9 cellular contexts compared by ENCODE assay signal in the genomic region with DNA sequence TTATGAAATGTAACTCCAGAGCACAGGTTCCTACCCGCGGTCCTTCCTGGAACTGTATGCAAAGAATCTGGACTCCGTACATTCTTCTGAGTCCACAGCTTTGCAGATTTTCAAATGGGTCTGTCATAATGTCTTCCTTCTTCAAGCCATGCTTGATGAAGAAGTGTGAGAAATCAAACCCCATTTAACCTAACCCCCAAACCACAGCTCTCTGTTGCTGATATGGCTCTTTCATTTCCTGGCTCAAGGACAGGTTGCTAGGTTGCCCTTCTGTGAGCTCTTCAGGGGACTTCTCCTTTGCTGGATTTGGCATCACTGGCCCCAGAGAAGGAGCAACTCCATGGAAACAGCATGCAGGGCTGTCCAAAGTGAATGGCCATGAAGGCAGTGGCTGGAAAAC. TPM values are rescaled to one million over a fixed set of nuclear protein-coding genes. Genes with fewer than 3 reads are reported as not detected.
DNase-seq lines count a peak whose midpoint lies in the region; ATAC-seq and FAIRE-seq lines count a peak whose summit lies in the region.
"Not testable (repeated sequence)": the region's sequence is repeated elsewhere in the genome, so short reads cannot be mapped to it uniquely, and the experiment has no call there.
"Had no signal": no experiment of that assay in that cellular context is flagged by ENCODE, and none has a peak within 500 bp of the region (broad histone marks: within the 10 kb centered on the region; RNA-seq: fewer than 3 reads in every experiment).

No MANE protein-coding gene starts in this region.

- not testable (repeated sequence) for H3K27ac ChIP-seq in BLaER1

- DNase-seq in GM18507 (ENCODE audit: extremely low spot score, insufficient read length, low read depth); activated CD4-positive, alpha-beta memory T cell treated with anti-CD3 and anti-CD28 coated beads, Interleukin-2, amount 10 ng/mL, durations not matched to agents 7 days and 5 days: not testable (repeated sequence)
- peak; percentile 8 for DNase-seq in cerebellar cortex (ENCODE audit: low spot score)

- CTCF ChIA-PET in activated CD4-positive, alpha-beta memory T cell treated with anti-CD3 and anti-CD28 coated beads, Interleukin-2, amount 10 ng/mL, durations not matched to agents 7 days and 5 days (lab: Charles Lee): interaction anchor here (1.0 to 2.8 kb wide), 2 partner anchors 13 to 20 kb away, joined by 3 to 14 read pairs; no protein-coding TSS in a partner anchor

- not testable (repeated sequence) for H4K20me1 ChIP-seq in BLaER1

- POLR2A ChIA-PET in activated CD4-positive, alpha-beta memory T cell treated with anti-CD3 and anti-CD28 coated beads, Interleukin-2, amount 10 ng/mL, durations not matched to agents 7 days and 5 days (lab: Charles Lee): interaction anchor here (1.6 to 2.9 kb wide), 3 partner anchors 89 to 236 kb away, joined by 5 to 10 read pairs (median 5); a partner anchor contains a TSS

- peaks cover 35% of the 10 kb centered on the region for H3K4me1 Mint-ChIP-seq in activated CD4-positive, alpha-beta memory T cell treated with anti-CD3 and anti-CD28 coated beads, Interleukin-2, amount 10 ng/mL, durations not matched to agents 7 days and 5 days

- H3K4me1 ChIP-seq in BLaER1: peaks cover 16% of the 10 kb centered on the region

- H3K9me3 Mint-ChIP-seq in activated CD4-positive, alpha-beta memory T cell treated with anti-CD3 and anti-CD28 coated beads, Interleukin-2, amount 10 ng/mL, durations not matched to agents 7 days and 5 days: not testable (repeated sequence)

- peak overlapping the region; percentile 47 for H3K4me3 Mint-ChIP-seq in activated CD4-positive, alpha-beta memory T cell treated with anti-CD3 and anti-CD28 coated beads, Interleukin-2, amount 10 ng/mL, durations not matched to agents 7 days and 5 days

- not testable (repeated sequence) for H3K27me3 Mint-ChIP-seq in activated CD4-positive, alpha-beta memory T cell treated with anti-CD3 and anti-CD28 coated beads, Interleukin-2, amount 10 ng/mL, durations not matched to agents 7 days and 5 days

- H3K27ac Mint-ChIP-seq in activated CD4-positive, alpha-beta memory T cell treated with anti-CD3 and anti-CD28 coated beads, Interleukin-2, amount 10 ng/mL, durations not matched to agents 7 days and 5 days: peak overlapping the region; percentile 52

- peaks cover 26% of the 10 kb centered on the region for H3K36me3 Mint-ChIP-seq in activated CD4-positive, alpha-beta memory T cell treated with anti-CD3 and anti-CD28 coated beads, Interleukin-2, amount 10 ng/mL, durations not matched to agents 7 days and 5 days (ENCODE audit: low read depth)

- not testable (repeated sequence) for H3K9me3 ChIP-seq in BLaER1

- not testable (repeated sequence) for H3K36me3 ChIP-seq in BLaER1

- not testable (repeated sequence) for H3K4me3 ChIP-seq in BLaER1

- ATAC-seq in GM19438 (IDR thresholded peaks at IDR 0.05; ENCODE audit: low read depth, unreplicated experiment) (peak; percentile 58), HG02588 (IDR thresholded peaks at IDR 0.05; ENCODE audit: unreplicated experiment) (peak; percentile 34), HG03097 (IDR thresholded peaks at IDR 0.05; ENCODE audit: low FRiP score, unreplicated experiment) (peak; percentile 59), HG03575 (IDR thresholded peaks at IDR 0.05; ENCODE audit: extremely low read depth, insufficient number of reproducible peaks, low FRiP score, unreplicated experiment) (peak; percentile 34)

- peak overlapping the region; percentile 67 for H3K4me2 ChIP-seq in BLaER1

- peak; percentile 98 for FAIRE-seq in GM18507 (lab: Jason Lieb, UNC)

- H3K27me3 ChIP-seq in BLaER1: not testable (repeated sequence)

- H3K9ac ChIP-seq in BLaER1: not testable (repeated sequence)

RNA-seq across cellular contexts. Expression of a gene that starts 41.9 kb away (rescaled TPM):
- total RNA-seq in activated CD4-positive, alpha-beta memory T cell treated with anti-CD3 and anti-CD28 coated beads, Interleukin-2, amount 10 ng/mL, durations not matched to agents 7 days and 5 days: 1 to 10 TPM; 7.3 to 7.5 TPM
- total RNA-seq: HepG2 had no signal
